17 cellular contexts compared by ENCODE assay signal in the genomic region with DNA sequence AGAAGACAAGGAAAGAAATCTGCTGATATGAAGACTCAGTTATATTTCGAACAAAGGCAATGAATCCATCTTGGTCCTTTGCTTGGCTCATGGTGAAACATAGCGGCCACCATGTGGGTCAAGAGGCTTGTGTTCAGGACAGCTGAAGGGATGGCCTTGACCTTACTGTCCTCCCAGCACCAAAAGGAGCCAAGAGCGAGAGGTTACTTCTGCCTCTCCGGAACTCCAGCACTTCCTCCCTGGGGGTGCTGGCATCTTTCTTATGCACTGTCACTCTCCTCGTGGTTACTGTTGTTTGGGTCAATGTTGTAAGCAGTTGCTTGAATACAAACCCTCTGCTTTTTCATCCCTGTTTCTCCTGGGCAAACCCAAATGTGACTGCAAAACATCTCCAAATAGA.
"Had no signal": no experiment of that assay in that cellular context is flagged by ENCODE, and none has a peak within 500 bp of the region (broad histone marks: within the 10 kb centered on the region; RNA-seq: fewer than 3 reads in every experiment).

No MANE protein-coding gene starts in this region.

- H3K4me1 ChIP-seq: lower lobe of right lung, pancreas had no signal

- ATAC-seq: activated CD8-positive, alpha-beta T cell treated with anti-CD3 and anti-CD28 coated beads, Interleukin-2, amount 10 ng/mL, durations not matched to agents 7 days and 5 days; pancreas had no signal

- H3K27ac ChIP-seq: lower lobe of right lung, pancreas had no signal

- H3K36me3 ChIP-seq: esophagus squamous epithelium, lower lobe of right lung, pancreas had no signal

- FAIRE-seq: endothelial cell of umbilical vein, pancreas had no signal

- H3K27me3 ChIP-seq: esophagus squamous epithelium, pancreas had no signal

- H3K4me3 ChIP-seq: esophagus squamous epithelium, lower lobe of right lung, pancreas had no signal

- DNase-seq: activated B cell treated with CpG ODN at 0.5 μM for 24 hours; activated CD4-positive, alpha-beta T cell treated with anti-CD3 and anti-CD28 coated beads for 48 hours; activated CD8-positive, alpha-beta memory T cell treated with anti-CD3 and anti-CD28 coated beads, Interleukin-2, amount 50 U/mL, for 4 hours; activated CD8-positive, alpha-beta T cell treated with anti-CD3 and anti-CD28 coated beads, Interleukin-2, amount 10 ng/mL, durations not matched to agents 7 days and 5 days; activated effector memory CD4-positive, alpha-beta T cell treated with anti-CD3 and anti-CD28 coated beads, Interleukin-2, amount 50 U/mL, for 16 hours; activated T-cell treated with anti-CD3 and anti-CD28 coated beads, Interleukin-2, amount 50 U/mL, for 48 hours; amniotic stem cell; cortex of kidney; effector CD8-positive, alpha-beta T cell; esophagus squamous epithelium; hypothalamus; lower lobe of right lung; pancreas; stimulated activated CD4-positive, alpha-beta T cell treated with anti-CD3 and anti-CD28 coated beads, Interleukin-15, amount 100 ng/mL, for 24 hours; stimulated activated CD4-positive, alpha-beta T cell treated with anti-CD3 and anti-CD28 coated beads, Interleukin-4, amount 100 ng/mL, for 24 hours; stimulated activated naive CD4-positive, alpha-beta T cell treated with Interleukin-2 at 50 U/mL for 16 hours had no signal

- H3K9me3 ChIP-seq: esophagus squamous epithelium, pancreas had no signal
